Comparison of ENCODE assay signal across 8 cellular contexts in the genomic region with DNA sequence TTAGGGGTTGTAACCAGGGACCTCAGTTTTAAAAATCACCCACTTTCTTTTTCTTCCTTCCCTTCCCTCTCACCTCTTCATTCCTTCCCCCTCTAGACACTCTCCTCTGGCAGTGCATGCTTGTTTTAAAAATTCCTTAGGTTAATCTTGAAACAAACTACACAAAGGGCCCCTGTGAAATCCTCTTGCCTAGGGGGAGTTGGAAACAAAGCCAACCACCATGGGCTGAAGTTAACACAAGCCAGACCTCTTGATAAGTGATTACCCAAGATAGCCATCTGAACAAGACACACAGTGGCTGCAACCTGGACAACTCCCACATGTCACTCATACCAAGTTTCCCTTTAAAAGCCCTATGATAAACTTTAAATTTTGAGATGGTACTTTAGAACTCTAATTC.
"Had no signal": no experiment of that assay in that cellular context is flagged by ENCODE, and none has a peak within 500 bp of the region (broad histone marks: within the 10 kb centered on the region; RNA-seq: fewer than 3 reads in every experiment).

No MANE protein-coding gene starts in this region.

- H3K4me2 ChIP-seq: GM23338 had no signal

- H2AFZ ChIP-seq: GM23338 had no signal

- ATAC-seq: GM23338 had no signal

- H3K4me3 ChIP-seq: GM23338 had no signal

- FAIRE-seq: H1, H54, HTR-8/SVneo had no signal

- DNase-seq: H9, HCEC 1CT, IMR-90, KBM-7 had no signal
